In genomic region chr10:99798920-99799319, GRCh38 we compare ENCODE assay signal across 27 cellular contexts.
"Had no signal": no experiment of that assay in that cellular context is flagged by ENCODE, and none has a peak within 500 bp of the region (broad histone marks: within the 10 kb centered on the region; RNA-seq: fewer than 3 reads in every experiment).

No MANE protein-coding gene starts in this region.

- H3K4me3 ChIP-seq: colonic mucosa, coronary artery, dorsolateral prefrontal cortex, esophagus muscularis mucosa, esophagus squamous epithelium, gastrocnemius medialis, gastroesophageal sphincter, heart left ventricle, heart right ventricle had no signal

- DNase-seq: colonic mucosa; cortex of kidney; dermis blood vessel endothelial cell; dorsolateral prefrontal cortex; effector CD4-positive, alpha-beta T cell; effector CD8-positive, alpha-beta T cell; effector memory CD4-positive, alpha-beta T cell; effector memory CD8-positive, alpha-beta T cell; erythroblast; esophagus squamous epithelium; foreskin fibroblast; foreskin keratinocyte; foreskin melanocyte; gastrocnemius medialis; glutamatergic neuron; head of caudate nucleus; heart left ventricle; heart right ventricle had no signal

- H3K4me1 ChIP-seq: colonic mucosa, esophagus muscularis mucosa, esophagus squamous epithelium, foreskin keratinocyte, gastrocnemius medialis, gastroesophageal sphincter, heart left ventricle, heart right ventricle had no signal

- H3K27me3 ChIP-seq: colonic mucosa, dorsolateral prefrontal cortex, esophagus muscularis mucosa, esophagus squamous epithelium, foreskin keratinocyte, gastrocnemius medialis, gastroesophageal sphincter, heart left ventricle, heart right ventricle had no signal

- H3K9me3 ChIP-seq: colonic mucosa, esophagus muscularis mucosa, esophagus squamous epithelium, gastrocnemius medialis, gastroesophageal sphincter, heart left ventricle, heart right ventricle had no signal

- FAIRE-seq: colon, endometrium, endothelial cell of umbilical vein, frontal cortex had no signal

- H3K36me3 ChIP-seq: colonic mucosa, esophagus squamous epithelium, heart left ventricle, heart right ventricle had no signal

- ATAC-seq: effector memory CD8-positive, alpha-beta T cell; esophagus mucosa; foreskin keratinocyte; gastrocnemius medialis; gastroesophageal sphincter; heart left ventricle; heart right ventricle had no signal

- H3K27ac ChIP-seq: colonic mucosa, coronary artery, dorsolateral prefrontal cortex, epithelial cell of prostate, esophagus muscularis mucosa, esophagus squamous epithelium, foreskin keratinocyte, gastrocnemius medialis, gastroesophageal sphincter, heart left ventricle, heart right ventricle had no signal
